Comparison of ENCODE assay signal across 1 cellular context in genomic region chr1:33036526-33037503, GRCh38.
TF ChIP-seq lines count a peak whose summit lies in the region.

Gene AK2, minus strand, starts transcription at chr1:33036883. Its CDS starts 55 bp downstream, at chr1:33036828.

TF ChIP-seq in HepG2, 621 proteins besides CTCF, POLR2A, EP300 and RAD21 (continued from another document and continues in another):
- TF ChIP-seq MAX (IDR thresholded peaks at IDR 0.05): peak; percentile 99
- peak; percentile 87; the same call in 1 of the 2 replicates for TF ChIP-seq ZNF672 (CRISPR knock-in tag; IDR thresholded peaks at IDR 0.05)
- peak; percentile 91 for TF ChIP-seq ZNF44 (CRISPR knock-in tag; IDR thresholded peaks at IDR 0.05)
- TF ChIP-seq CENPT (CRISPR knock-in tag; IDR thresholded peaks at IDR 0.05; ENCODE audit: low read depth): 0 out of 2 replicates have a peak, but pooled peaks have one; percentile 74
- peak; percentile 80; the same call in 1 of the 2 replicates for TF ChIP-seq ZNF768 (CRISPR knock-in tag; IDR thresholded peaks at IDR 0.05)
- TF ChIP-seq KLF12 (CRISPR knock-in tag; IDR thresholded peaks at IDR 0.05; ENCODE audit: borderline replicate concordance): peak; percentile 48; the same call in 1 of the 2 replicates
- peak; percentile 93 for TF ChIP-seq ZNF510 (CRISPR knock-in tag; IDR thresholded peaks at IDR 0.05; ENCODE audit: low read depth)
- TF ChIP-seq CHCHD3 (CRISPR knock-in tag; IDR thresholded peaks at IDR 0.05): no peak
- TF ChIP-seq ZNF547 (CRISPR knock-in tag; IDR thresholded peaks at IDR 0.05): peak; percentile 98
- TF ChIP-seq RXRB (CRISPR knock-in tag; IDR thresholded peaks at IDR 0.05; ENCODE audit: borderline replicate concordance): peak; percentile 58; the same call in 1 of the 2 replicates
- TF ChIP-seq HNRNPH1 (optimal IDR thresholded peaks at IDR 0.05; ENCODE audit: low read depth, low read length): no peak
- peak; percentile 84 for TF ChIP-seq EED (CRISPR knock-in tag; IDR thresholded peaks at IDR 0.05)
- peak; percentile 72; the same call in 1 of the 2 replicates for TF ChIP-seq ZHX1 (CRISPR knock-in tag; IDR thresholded peaks at IDR 0.05; ENCODE audit: low read depth)
- peak; percentile 95 for TF ChIP-seq POGZ (CRISPR knock-in tag; IDR thresholded peaks at IDR 0.05)
- no peak for TF ChIP-seq MED8 (CRISPR knock-in tag; IDR thresholded peaks at IDR 0.05; ENCODE audit: insufficient replicate concordance)
- TF ChIP-seq ZFAT (CRISPR knock-in tag; conservative IDR thresholded peaks at IDR 0.05): no peak; the same call in 1 of the 2 replicates
- TF ChIP-seq THAP7 (CRISPR knock-in tag; IDR thresholded peaks at IDR 0.05): no peak; the same call in 1 of the 2 replicates
- peak; percentile 98; the same call in 1 of the 2 replicates for TF ChIP-seq ZNF558 (CRISPR knock-in tag; IDR thresholded peaks at IDR 0.05; ENCODE audit: borderline replicate concordance)
- no peak for TF ChIP-seq SIX1 (CRISPR knock-in tag; IDR thresholded peaks at IDR 0.05; ENCODE audit: borderline replicate concordance)
- TF ChIP-seq SMC3 (IDR thresholded peaks at IDR 0.05; ENCODE audit: low read length): no peak
- 0 out of 2 replicates have a peak, but pooled peaks have one; percentile 19 for TF ChIP-seq ATF3 (CRISPR knock-in tag; IDR thresholded peaks at IDR 0.05)
- TF ChIP-seq ZFP36L2 (CRISPR knock-in tag; IDR thresholded peaks at IDR 0.05): no peak
- TF ChIP-seq REL (CRISPR knock-in tag; conservative IDR thresholded peaks at IDR 0.05): peak; percentile 99
- TF ChIP-seq TFDP1 (CRISPR knock-in tag; IDR thresholded peaks at IDR 0.05; ENCODE audit: borderline replicate concordance): peak; percentile 100
- peak; percentile 83; the same call in 1 of the 2 replicates for TF ChIP-seq SRY (CRISPR knock-in tag; IDR thresholded peaks at IDR 0.05)
- peak; percentile 92; the same call in 1 of the 2 replicates for TF ChIP-seq ZNF570 (CRISPR knock-in tag; IDR thresholded peaks at IDR 0.05; ENCODE audit: borderline replicate concordance)
- TF ChIP-seq KAT7 (CRISPR knock-in tag; IDR thresholded peaks at IDR 0.05; ENCODE audit: borderline replicate concordance): peak; percentile 30; the same call in 1 of the 2 replicates
- TF ChIP-seq ZNF552 (CRISPR knock-in tag; IDR thresholded peaks at IDR 0.05; ENCODE audit: borderline replicate concordance): peak; percentile 89
- TF ChIP-seq CHD2 (IDR thresholded peaks at IDR 0.05; ENCODE audit: low read depth, low read length): peak; percentile 79
- peak; percentile 92 for TF ChIP-seq ZBTB42 (CRISPR knock-in tag; IDR thresholded peaks at IDR 0.05)
- TF ChIP-seq ZNF713 (CRISPR knock-in tag; IDR thresholded peaks at IDR 0.05): 0 out of 2 replicates have a peak, but pooled peaks have one; percentile 88
- no peak for TF ChIP-seq U2AF2 (IDR thresholded peaks at IDR 0.05; ENCODE audit: low read depth, low read length)
- TF ChIP-seq ATF7 (IDR thresholded peaks at IDR 0.05): no peak
- peak; percentile 66; the same call in 1 of the 2 replicates for TF ChIP-seq ATF7 (CRISPR knock-in tag; IDR thresholded peaks at IDR 0.05)
- peak; percentile 87 for TF ChIP-seq ZFX (CRISPR knock-in tag; IDR thresholded peaks at IDR 0.05; ENCODE audit: low read depth)
- TF ChIP-seq ARID2 (CRISPR knock-in tag; IDR thresholded peaks at IDR 0.05; ENCODE audit: borderline replicate concordance): peak; percentile 95; the same call in 1 of the 2 replicates
- TF ChIP-seq ZNF766 (CRISPR knock-in tag; IDR thresholded peaks at IDR 0.05; ENCODE audit: borderline replicate concordance): peak; percentile 66; the same call in 1 of the 2 replicates
- peak; percentile 49; the same call in 1 of the 2 replicates for TF ChIP-seq PATZ1 (CRISPR knock-in tag; IDR thresholded peaks at IDR 0.05)
- TF ChIP-seq ZZZ3 (CRISPR knock-in tag; IDR thresholded peaks at IDR 0.05; ENCODE audit: borderline replicate concordance): peak; percentile 92; the same call in 1 of the 2 replicates
- TF ChIP-seq KLF16 (CRISPR knock-in tag; IDR thresholded peaks at IDR 0.05): no peak
- peak; percentile 100 for TF ChIP-seq ZNF687 (CRISPR knock-in tag; IDR thresholded peaks at IDR 0.05)
- peak; percentile 68 for TF ChIP-seq IRF2 (CRISPR knock-in tag; IDR thresholded peaks at IDR 0.05)
- no peak for TF ChIP-seq BCL6 (CRISPR knock-in tag; IDR thresholded peaks at IDR 0.05)
- peak; percentile 84; the same call in 1 of the 2 replicates for TF ChIP-seq ZSCAN31 (CRISPR knock-in tag; IDR thresholded peaks at IDR 0.05; ENCODE audit: low read depth)
- no peak for TF ChIP-seq THYN1 (CRISPR knock-in tag; IDR thresholded peaks at IDR 0.05; ENCODE audit: borderline replicate concordance, low read depth)
- TF ChIP-seq MED13 (CRISPR knock-in tag; IDR thresholded peaks at IDR 0.05): peak; percentile 43; the same call in 1 of the 2 replicates
- peak; percentile 94 for TF ChIP-seq MYC (CRISPR knock-in tag; IDR thresholded peaks at IDR 0.05; ENCODE audit: borderline replicate concordance)
- no peak; the same call in 1 of the 2 replicates for TF ChIP-seq THAP8 (CRISPR knock-in tag; IDR thresholded peaks at IDR 0.05; ENCODE audit: borderline replicate concordance)
- TF ChIP-seq DZIP1 (CRISPR knock-in tag; IDR thresholded peaks at IDR 0.05): peak; percentile 85; the same call in 1 of the 2 replicates
- TF ChIP-seq NR2F1 (CRISPR knock-in tag; IDR thresholded peaks at IDR 0.05): peak; percentile 47 to 58; a peak in 2 of 4 replicates
- TF ChIP-seq HNRNPL (IDR thresholded peaks at IDR 0.05; ENCODE audit: low read depth, low read length): 0 out of 2 replicates have a peak, but pooled peaks have one; percentile 47
- no peak; the same call in 1 of the 2 replicates for TF ChIP-seq GLI4 (CRISPR knock-in tag; IDR thresholded peaks at IDR 0.05; ENCODE audit: borderline replicate concordance)
- TF ChIP-seq DBP (CRISPR knock-in tag; IDR thresholded peaks at IDR 0.05; ENCODE audit: not compliant biosample characterization): no peak
- TF ChIP-seq HES4 (CRISPR knock-in tag; IDR thresholded peaks at IDR 0.05; ENCODE audit: borderline replicate concordance): peak; percentile 88
